ENCODE assay signal across 13 cellular contexts in the genomic region with DNA sequence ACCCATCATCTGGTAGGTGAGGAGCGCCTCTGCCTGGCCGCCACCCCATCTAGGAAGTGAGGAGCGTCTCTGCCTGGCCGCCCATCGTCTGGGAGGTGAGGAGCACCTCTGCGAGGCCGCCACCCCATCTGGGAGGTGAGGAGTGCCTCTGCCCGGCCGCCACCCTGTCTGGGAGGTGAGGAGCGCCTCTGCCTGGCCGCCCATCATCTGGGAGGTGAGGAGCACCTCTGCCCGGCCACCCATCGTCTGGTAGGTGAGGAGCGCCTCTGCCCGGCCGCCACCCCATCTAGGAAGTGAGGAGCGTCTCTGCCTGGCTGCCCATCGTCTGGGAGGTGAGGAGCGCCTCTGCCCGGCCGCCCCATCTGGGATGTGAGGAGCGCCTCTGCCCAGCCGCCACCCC. TPM values are rescaled to one million over a fixed set of nuclear protein-coding genes. Genes with fewer than 3 reads are reported as not detected.
A peak's percentile ranks its signal among the peaks of the same experiment; 100 is the strongest.
DNase-seq lines count a peak whose midpoint lies in the region; ATAC-seq and TF ChIP-seq lines count a peak whose summit lies in the region.
"Not testable (repeated sequence)": the region's sequence is repeated elsewhere in the genome, so short reads cannot be mapped to it uniquely, and the experiment has no call there.
"Had no signal": no experiment of that assay in that cellular context is flagged by ENCODE, and none has a peak within 500 bp of the region (broad histone marks: within the 10 kb centered on the region; RNA-seq: fewer than 3 reads in every experiment).

No MANE protein-coding gene starts in this region.

- H3K4me2 ChIP-seq in DND-41 (ENCODE audit: insufficient read depth, low read length), result not testable (repeated sequence)

- not testable (repeated sequence) for ATAC-seq in DND-41 (ENCODE audit: insufficient read depth, low read depth)

- H3K4me3 ChIP-seq in DND-41 (ENCODE audit: low read depth in 1 of 2, low read length in 2 of 2), result not testable (repeated sequence)

- H3K4me1 Mint-ChIP-seq in chondrocyte (ENCODE audit: low read depth), result not testable (repeated sequence)

- not testable (repeated sequence) for H2AFZ ChIP-seq in DND-41 (ENCODE audit: low read depth, low read length)

- not testable (repeated sequence) for H3K4me3 Mint-ChIP-seq in chondrocyte (ENCODE audit: unreplicated experiment)

- H3K27me3 ChIP-seq in DND-41 (ENCODE audit: insufficient read depth, low read length, poor library complexity), result not testable (repeated sequence)

- not testable (repeated sequence) for H3K27me3 Mint-ChIP-seq in chondrocyte (ENCODE audit: low read depth)

- not testable (repeated sequence) for H3K9ac ChIP-seq in DND-41 (ENCODE audit: low read depth, low read length)

- H3K9me3 ChIP-seq in DND-41 (ENCODE audit: insufficient read depth, low read length, severe bottlenecking), result not testable (repeated sequence)

- H3K79me2 ChIP-seq in DND-41 (ENCODE audit: insufficient read depth, low read length), result not testable (repeated sequence)

- not testable (repeated sequence) for H3K27ac ChIP-seq in DND-41 (ENCODE audit: low read length)

- not testable (repeated sequence) for H3K27ac Mint-ChIP-seq in chondrocyte (ENCODE audit: unreplicated experiment)

- not testable (repeated sequence) for H3K36me3 ChIP-seq in DND-41 (ENCODE audit: insufficient read depth, low read length)

- not testable (repeated sequence) for H3K36me3 Mint-ChIP-seq in chondrocyte (ENCODE audit: low read depth)

- not testable (repeated sequence) for TF ChIP-seq CTCF in DND-41 (IDR thresholded peaks at IDR 0.05; ENCODE audit: borderline replicate concordance, extremely low read depth, low read length, poor library complexity, severe bottlenecking); chondrocyte (IDR thresholded peaks at IDR 0.05)

- peak; percentile 18 for DNase-seq in DND-41
- peak; percentile 76 for DNase-seq in chondrocyte (ENCODE audit: low spot score)

- not testable (repeated sequence) for H3K9me3 Mint-ChIP-seq in chondrocyte (ENCODE audit: low read depth)

- H4K20me1 ChIP-seq in DND-41 (ENCODE audit: insufficient read depth, low read length), result not testable (repeated sequence)

- not testable (repeated sequence) for H3K4me1 ChIP-seq in DND-41 (ENCODE audit: insufficient read depth, low read length)

RNA-seq across cellular contexts. Expression of a gene that starts 4.2 kb away (rescaled TPM):
- total RNA-seq in chondrocyte, result not detected in 3 replicates
- total RNA-seq: A172; A673; B cell; Caco-2; Calu3; CD4-positive, alpha-beta memory T cell; CD4-positive, alpha-beta T cell; CD4-positive, CD25-positive, alpha-beta regulatory T cell; CD8-positive, alpha-beta memory T cell; CD8-positive, alpha-beta T cell; Daoy had no signal
